In the genomic region with DNA sequence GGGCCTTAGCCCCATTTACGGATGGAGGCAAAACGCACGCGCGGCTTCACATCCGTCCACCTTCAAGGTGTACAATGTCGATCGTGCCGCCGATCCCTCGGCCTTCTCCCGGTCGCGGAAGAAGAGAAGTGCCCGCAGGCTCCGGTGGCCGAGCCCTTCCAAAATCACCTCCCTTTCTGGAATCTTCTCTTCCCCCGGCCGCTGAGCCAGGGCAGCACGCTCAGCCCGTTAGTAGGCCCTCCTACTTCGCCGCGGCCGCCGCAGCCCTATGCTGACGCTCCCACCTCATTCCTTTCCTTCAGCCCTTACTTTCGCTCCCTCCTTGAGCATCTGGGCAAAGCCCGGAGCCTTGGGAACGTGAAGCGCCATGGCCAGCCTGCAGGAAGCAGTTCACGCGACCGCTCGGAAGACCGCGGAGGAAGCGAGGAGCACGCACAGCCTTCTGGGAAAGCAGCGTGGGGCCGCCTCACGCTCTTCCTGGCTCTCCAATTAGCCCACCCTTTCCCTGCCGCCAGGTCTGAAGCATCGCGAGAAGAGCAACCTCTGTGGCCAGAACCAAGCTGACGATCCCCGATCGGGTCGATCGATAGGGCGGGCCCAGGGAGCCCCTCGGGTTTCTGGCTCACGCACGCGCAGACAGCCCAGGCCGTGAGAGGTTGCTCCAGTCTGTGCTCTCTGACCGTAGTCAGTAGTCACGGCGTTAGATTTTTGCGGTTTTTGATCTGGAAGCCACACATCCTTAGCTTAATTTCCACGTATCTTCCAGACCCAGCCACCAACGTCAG, we compare ENCODE assay signal across 1 cellular context.
A peak's percentile ranks its signal among the peaks of the same experiment; 100 is the strongest.
TF ChIP-seq lines count a peak whose summit lies in the region.

A gene with protein sequence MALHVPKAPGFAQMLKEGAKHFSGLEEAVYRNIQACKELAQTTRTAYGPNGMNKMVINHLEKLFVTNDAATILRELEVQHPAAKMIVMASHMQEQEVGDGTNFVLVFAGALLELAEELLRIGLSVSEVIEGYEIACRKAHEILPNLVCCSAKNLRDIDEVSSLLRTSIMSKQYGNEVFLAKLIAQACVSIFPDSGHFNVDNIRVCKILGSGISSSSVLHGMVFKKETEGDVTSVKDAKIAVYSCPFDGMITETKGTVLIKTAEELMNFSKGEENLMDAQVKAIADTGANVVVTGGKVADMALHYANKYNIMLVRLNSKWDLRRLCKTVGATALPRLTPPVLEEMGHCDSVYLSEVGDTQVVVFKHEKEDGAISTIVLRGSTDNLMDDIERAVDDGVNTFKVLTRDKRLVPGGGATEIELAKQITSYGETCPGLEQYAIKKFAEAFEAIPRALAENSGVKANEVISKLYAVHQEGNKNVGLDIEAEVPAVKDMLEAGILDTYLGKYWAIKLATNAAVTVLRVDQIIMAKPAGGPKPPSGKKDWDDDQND (minus strand): TSS at position 427 of the 785 bp plus-strand sequence. CDS start 58 bp downstream, at position 369.

TF ChIP-seq in GM12878, 131 proteins besides CTCF, POLR2A, EP300 and RAD21 (continued from another document and continues in another):
- TF ChIP-seq, protein P1, sequence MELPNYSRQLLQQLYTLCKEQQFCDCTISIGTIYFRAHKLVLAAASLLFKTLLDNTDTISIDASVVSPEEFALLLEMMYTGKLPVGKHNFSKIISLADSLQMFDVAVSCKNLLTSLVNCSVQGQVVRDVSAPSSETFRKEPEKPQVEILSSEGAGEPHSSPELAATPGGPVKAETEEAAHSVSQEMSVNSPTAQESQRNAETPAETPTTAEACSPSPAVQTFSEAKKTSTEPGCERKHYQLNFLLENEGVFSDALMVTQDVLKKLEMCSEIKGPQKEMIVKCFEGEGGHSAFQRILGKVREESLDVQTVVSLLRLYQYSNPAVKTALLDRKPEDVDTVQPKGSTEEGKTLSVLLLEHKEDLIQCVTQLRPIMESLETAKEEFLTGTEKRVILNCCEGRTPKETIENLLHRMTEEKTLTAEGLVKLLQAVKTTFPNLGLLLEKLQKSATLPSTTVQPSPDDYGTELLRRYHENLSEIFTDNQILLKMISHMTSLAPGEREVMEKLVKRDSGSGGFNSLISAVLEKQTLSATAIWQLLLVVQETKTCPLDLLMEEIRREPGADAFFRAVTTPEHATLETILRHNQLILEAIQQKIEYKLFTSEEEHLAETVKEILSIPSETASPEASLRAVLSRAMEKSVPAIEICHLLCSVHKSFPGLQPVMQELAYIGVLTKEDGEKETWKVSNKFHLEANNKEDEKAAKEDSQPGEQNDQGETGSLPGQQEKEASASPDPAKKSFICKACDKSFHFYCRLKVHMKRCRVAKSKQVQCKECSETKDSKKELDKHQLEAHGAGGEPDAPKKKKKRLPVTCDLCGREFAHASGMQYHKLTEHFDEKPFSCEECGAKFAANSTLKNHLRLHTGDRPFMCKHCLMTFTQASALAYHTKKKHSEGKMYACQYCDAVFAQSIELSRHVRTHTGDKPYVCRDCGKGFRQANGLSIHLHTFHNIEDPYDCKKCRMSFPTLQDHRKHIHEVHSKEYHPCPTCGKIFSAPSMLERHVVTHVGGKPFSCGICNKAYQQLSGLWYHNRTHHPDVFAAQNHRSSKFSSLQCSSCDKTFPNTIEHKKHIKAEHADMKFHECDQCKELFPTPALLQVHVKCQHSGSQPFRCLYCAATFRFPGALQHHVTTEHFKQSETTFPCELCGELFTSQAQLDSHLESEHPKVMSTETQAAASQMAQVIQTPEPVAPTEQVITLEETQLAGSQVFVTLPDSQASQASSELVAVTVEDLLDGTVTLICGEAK (IDR thresholded peaks at IDR 0.05; ENCODE audit: borderline replicate concordance): peak; percentile 65; the same call in 1 of the 2 replicates
- TF ChIP-seq, protein P2, sequence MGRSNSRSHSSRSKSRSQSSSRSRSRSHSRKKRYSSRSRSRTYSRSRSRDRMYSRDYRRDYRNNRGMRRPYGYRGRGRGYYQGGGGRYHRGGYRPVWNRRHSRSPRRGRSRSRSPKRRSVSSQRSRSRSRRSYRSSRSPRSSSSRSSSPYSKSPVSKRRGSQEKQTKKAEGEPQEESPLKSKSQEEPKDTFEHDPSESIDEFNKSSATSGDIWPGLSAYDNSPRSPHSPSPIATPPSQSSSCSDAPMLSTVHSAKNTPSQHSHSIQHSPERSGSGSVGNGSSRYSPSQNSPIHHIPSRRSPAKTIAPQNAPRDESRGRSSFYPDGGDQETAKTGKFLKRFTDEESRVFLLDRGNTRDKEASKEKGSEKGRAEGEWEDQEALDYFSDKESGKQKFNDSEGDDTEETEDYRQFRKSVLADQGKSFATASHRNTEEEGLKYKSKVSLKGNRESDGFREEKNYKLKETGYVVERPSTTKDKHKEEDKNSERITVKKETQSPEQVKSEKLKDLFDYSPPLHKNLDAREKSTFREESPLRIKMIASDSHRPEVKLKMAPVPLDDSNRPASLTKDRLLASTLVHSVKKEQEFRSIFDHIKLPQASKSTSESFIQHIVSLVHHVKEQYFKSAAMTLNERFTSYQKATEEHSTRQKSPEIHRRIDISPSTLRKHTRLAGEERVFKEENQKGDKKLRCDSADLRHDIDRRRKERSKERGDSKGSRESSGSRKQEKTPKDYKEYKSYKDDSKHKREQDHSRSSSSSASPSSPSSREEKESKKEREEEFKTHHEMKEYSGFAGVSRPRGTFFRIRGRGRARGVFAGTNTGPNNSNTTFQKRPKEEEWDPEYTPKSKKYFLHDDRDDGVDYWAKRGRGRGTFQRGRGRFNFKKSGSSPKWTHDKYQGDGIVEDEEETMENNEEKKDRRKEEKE (IDR thresholded peaks at IDR 0.05): no peak
- TF ChIP-seq MYC (IDR thresholded peaks at IDR 0.05; ENCODE audit: insufficient read depth, insufficient read length, insufficient replicate concordance, low read length, severe bottlenecking) (peak; percentile 80), CEBPB (IDR thresholded peaks at IDR 0.05; ENCODE audit: borderline replicate concordance in 1 of 2, low read depth in 2 of 2, low read length in 2 of 2) (no peak; a peak in 1 of 4 replicates), ZNF274 (IDR thresholded peaks at IDR 0.05; ENCODE audit: insufficient read depth, insufficient read length) (no peak), KDM1A (IDR thresholded peaks at IDR 0.05; ENCODE audit: borderline replicate concordance) (no peak), SP1 (IDR thresholded peaks at IDR 0.05; ENCODE audit: low read depth, low read length) (peak; percentile 74), SUPT20H (IDR thresholded peaks at IDR 0.05; ENCODE audit: borderline replicate concordance, control insufficient read depth, low read depth, low read length) (no peak), KLF5 (IDR thresholded peaks at IDR 0.05; ENCODE audit: partially characterized antibody) (peak; percentile 84), PAX5 (IDR thresholded peaks at IDR 0.05; ENCODE audit: borderline replicate concordance, low read depth, low read length) (peak; percentile 58; the same call in 1 of the 2 replicates), SUZ12 (IDR thresholded peaks at IDR 0.05; ENCODE audit: unreplicated experiment) (no peak), BRCA1 (IDR thresholded peaks at IDR 0.05; ENCODE audit: low read depth, low read length) (peak; percentile 91), NFXL1 (IDR thresholded peaks at IDR 0.05; ENCODE audit: borderline replicate concordance) (no peak), MTA2 (IDR thresholded peaks at IDR 0.05; ENCODE audit: low read depth) (peak; percentile 42; the same call in 1 of the 2 replicates), KAT2A (conservative IDR thresholded peaks at IDR 0.05; ENCODE audit: control insufficient read depth, low read depth, low read length) (no peak; the same call in 1 of the 2 replicates), ETV6 (conservative IDR thresholded peaks at IDR 0.05 in 1 of 2, IDR thresholded peaks at IDR 0.05 in 1 of 2; ENCODE audit: borderline replicate concordance in 1 of 2, low read depth in 1 of 2) (0 out of 4 replicates have a peak, but pooled peaks of 1 of the 2 experiments have one; percentile 46), SREBF2 (IDR thresholded peaks at IDR 0.05; ENCODE audit: low read length) (no peak), STAT1 (conservative IDR thresholded peaks at IDR 0.05) (no peak; the same call in 1 of the 2 replicates), ASH2L (IDR thresholded peaks at IDR 0.05; ENCODE audit: borderline replicate concordance, low read depth) (peak; percentile 80), TAF1 (IDR thresholded peaks at IDR 0.05; ENCODE audit: borderline replicate concordance, low read depth, low read length) (peak; percentile 92), NR2F1 (conservative IDR thresholded peaks at IDR 0.05) (0 out of 2 replicates have a peak, but pooled peaks have one; percentile 43)
- TF ChIP-seq, protein P3, sequence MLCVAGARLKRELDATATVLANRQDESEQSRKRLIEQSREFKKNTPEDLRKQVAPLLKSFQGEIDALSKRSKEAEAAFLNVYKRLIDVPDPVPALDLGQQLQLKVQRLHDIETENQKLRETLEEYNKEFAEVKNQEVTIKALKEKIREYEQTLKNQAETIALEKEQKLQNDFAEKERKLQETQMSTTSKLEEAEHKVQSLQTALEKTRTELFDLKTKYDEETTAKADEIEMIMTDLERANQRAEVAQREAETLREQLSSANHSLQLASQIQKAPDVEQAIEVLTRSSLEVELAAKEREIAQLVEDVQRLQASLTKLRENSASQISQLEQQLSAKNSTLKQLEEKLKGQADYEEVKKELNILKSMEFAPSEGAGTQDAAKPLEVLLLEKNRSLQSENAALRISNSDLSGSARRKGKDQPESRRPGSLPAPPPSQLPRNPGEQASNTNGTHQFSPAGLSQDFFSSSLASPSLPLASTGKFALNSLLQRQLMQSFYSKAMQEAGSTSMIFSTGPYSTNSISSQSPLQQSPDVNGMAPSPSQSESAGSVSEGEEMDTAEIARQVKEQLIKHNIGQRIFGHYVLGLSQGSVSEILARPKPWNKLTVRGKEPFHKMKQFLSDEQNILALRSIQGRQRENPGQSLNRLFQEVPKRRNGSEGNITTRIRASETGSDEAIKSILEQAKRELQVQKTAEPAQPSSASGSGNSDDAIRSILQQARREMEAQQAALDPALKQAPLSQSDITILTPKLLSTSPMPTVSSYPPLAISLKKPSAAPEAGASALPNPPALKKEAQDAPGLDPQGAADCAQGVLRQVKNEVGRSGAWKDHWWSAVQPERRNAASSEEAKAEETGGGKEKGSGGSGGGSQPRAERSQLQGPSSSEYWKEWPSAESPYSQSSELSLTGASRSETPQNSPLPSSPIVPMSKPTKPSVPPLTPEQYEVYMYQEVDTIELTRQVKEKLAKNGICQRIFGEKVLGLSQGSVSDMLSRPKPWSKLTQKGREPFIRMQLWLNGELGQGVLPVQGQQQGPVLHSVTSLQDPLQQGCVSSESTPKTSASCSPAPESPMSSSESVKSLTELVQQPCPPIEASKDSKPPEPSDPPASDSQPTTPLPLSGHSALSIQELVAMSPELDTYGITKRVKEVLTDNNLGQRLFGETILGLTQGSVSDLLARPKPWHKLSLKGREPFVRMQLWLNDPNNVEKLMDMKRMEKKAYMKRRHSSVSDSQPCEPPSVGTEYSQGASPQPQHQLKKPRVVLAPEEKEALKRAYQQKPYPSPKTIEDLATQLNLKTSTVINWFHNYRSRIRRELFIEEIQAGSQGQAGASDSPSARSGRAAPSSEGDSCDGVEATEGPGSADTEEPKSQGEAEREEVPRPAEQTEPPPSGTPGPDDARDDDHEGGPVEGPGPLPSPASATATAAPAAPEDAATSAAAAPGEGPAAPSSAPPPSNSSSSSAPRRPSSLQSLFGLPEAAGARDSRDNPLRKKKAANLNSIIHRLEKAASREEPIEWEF (IDR thresholded peaks at IDR 0.05; ENCODE audit: insufficient replicate concordance, low read depth, low read length): peak; percentile 94
- TF ChIP-seq, protein P4, sequence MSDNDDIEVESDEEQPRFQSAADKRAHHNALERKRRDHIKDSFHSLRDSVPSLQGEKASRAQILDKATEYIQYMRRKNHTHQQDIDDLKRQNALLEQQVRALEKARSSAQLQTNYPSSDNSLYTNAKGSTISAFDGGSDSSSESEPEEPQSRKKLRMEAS (IDR thresholded peaks at IDR 0.05; ENCODE audit: low read depth, low read length): peak; percentile 88
- TF ChIP-seq, protein P5, sequence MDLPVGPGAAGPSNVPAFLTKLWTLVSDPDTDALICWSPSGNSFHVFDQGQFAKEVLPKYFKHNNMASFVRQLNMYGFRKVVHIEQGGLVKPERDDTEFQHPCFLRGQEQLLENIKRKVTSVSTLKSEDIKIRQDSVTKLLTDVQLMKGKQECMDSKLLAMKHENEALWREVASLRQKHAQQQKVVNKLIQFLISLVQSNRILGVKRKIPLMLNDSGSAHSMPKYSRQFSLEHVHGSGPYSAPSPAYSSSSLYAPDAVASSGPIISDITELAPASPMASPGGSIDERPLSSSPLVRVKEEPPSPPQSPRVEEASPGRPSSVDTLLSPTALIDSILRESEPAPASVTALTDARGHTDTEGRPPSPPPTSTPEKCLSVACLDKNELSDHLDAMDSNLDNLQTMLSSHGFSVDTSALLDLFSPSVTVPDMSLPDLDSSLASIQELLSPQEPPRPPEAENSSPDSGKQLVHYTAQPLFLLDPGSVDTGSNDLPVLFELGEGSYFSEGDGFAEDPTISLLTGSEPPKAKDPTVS (IDR thresholded peaks at IDR 0.05; ENCODE audit: low read depth, low read length): peak; percentile 46; the same call in 1 of the 2 replicates
- TF ChIP-seq, protein P6, sequence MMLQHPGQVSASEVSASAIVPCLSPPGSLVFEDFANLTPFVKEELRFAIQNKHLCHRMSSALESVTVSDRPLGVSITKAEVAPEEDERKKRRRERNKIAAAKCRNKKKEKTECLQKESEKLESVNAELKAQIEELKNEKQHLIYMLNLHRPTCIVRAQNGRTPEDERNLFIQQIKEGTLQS (IDR thresholded peaks at IDR 0.05; ENCODE audit: borderline replicate concordance, extremely low read depth, low read depth, low read length): no peak
- TF ChIP-seq, protein P7, sequence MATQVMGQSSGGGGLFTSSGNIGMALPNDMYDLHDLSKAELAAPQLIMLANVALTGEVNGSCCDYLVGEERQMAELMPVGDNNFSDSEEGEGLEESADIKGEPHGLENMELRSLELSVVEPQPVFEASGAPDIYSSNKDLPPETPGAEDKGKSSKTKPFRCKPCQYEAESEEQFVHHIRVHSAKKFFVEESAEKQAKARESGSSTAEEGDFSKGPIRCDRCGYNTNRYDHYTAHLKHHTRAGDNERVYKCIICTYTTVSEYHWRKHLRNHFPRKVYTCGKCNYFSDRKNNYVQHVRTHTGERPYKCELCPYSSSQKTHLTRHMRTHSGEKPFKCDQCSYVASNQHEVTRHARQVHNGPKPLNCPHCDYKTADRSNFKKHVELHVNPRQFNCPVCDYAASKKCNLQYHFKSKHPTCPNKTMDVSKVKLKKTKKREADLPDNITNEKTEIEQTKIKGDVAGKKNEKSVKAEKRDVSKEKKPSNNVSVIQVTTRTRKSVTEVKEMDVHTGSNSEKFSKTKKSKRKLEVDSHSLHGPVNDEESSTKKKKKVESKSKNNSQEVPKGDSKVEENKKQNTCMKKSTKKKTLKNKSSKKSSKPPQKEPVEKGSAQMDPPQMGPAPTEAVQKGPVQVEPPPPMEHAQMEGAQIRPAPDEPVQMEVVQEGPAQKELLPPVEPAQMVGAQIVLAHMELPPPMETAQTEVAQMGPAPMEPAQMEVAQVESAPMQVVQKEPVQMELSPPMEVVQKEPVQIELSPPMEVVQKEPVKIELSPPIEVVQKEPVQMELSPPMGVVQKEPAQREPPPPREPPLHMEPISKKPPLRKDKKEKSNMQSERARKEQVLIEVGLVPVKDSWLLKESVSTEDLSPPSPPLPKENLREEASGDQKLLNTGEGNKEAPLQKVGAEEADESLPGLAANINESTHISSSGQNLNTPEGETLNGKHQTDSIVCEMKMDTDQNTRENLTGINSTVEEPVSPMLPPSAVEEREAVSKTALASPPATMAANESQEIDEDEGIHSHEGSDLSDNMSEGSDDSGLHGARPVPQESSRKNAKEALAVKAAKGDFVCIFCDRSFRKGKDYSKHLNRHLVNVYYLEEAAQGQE (IDR thresholded peaks at IDR 0.05; ENCODE audit: low read depth, low read length): no peak
